ENCODE assay signal across 12 cellular contexts in genomic region chr11:9839550-9839949, GRCh38.
DNase-seq lines count a peak whose midpoint lies in the region; ATAC-seq and TF ChIP-seq lines count a peak whose summit lies in the region.
"Had no signal": no experiment of that assay in that cellular context is flagged by ENCODE, and none has a peak within 500 bp of the region (broad histone marks: within the 10 kb centered on the region; RNA-seq: fewer than 3 reads in every experiment).

No MANE protein-coding gene starts in this region.

- TF ChIP-seq CTCF in VCaP (conservative IDR thresholded peaks at IDR 0.05) (no peak), prostate gland (IDR thresholded peaks at IDR 0.05) (no peak)

- intact Hi-C loops in prostate gland (cut with DNase I), result no loop called here
- intact Hi-C loops in aorta (cut with DNase I), result no loop called here

- H3K36me3 ChIP-seq in prostate gland (no peaks in the 10 kb centered on the region), aorta (ENCODE audit: control insufficient read depth in 1 of 2, insufficient read depth in 2 of 2, low read length in 1 of 2) (peaks cover 2 to 9% of the 10 kb centered on the region in 2 donors)

- H3K27me3 Mint-ChIP-seq in activated CD4-positive, alpha-beta T cell treated with anti-CD3 and anti-CD28 coated beads, Interleukin-2, amount 10 ng/mL, durations not matched to agents 7 days and 5 days, result no peaks in the 10 kb centered on the region

- H3K27me3 ChIP-seq in prostate gland (replicated peaks; ENCODE audit: insufficient read depth) (no peaks in the 10 kb centered on the region), aorta (ENCODE audit: control insufficient read depth in 1 of 2, insufficient read depth in 2 of 2, low read length in 1 of 2) (no peaks in the 10 kb centered on the region)

- ATAC-seq in HG02981 (IDR thresholded peaks at IDR 0.05; ENCODE audit: unreplicated experiment), result peak; percentile 75
- no peak for ATAC-seq in aorta (ENCODE audit: low FRiP score)

- H3K4me1 ChIP-seq in prostate gland (replicated peaks) (no peaks in the 10 kb centered on the region), aorta (ENCODE audit: control insufficient read depth in 1 of 2, insufficient read depth in 2 of 2, low read length in 2 of 2) (no peaks in the 10 kb centered on the region)

- CTCF ChIA-PET in activated CD4-positive, alpha-beta T cell treated with anti-CD3 and anti-CD28 coated beads, Interleukin-2, amount 10 ng/mL, durations not matched to agents 7 days and 5 days (lab: Charles Lee), result interaction anchor here (0.6 to 1.2 kb wide), 5 partner anchors 11 to 119 kb away, joined by 3 to 4 read pairs (median 3); no protein-coding TSS in a partner anchor

- peaks cover 16% of the 10 kb centered on the region for H3K36me3 Mint-ChIP-seq in activated CD4-positive, alpha-beta T cell treated with anti-CD3 and anti-CD28 coated beads, Interleukin-2, amount 10 ng/mL, durations not matched to agents 7 days and 5 days (ENCODE audit: low read depth)

- no peak overlapping the region for H3K4me3 Mint-ChIP-seq in activated CD4-positive, alpha-beta T cell treated with anti-CD3 and anti-CD28 coated beads, Interleukin-2, amount 10 ng/mL, durations not matched to agents 7 days and 5 days

- 91% methylated on average over 4 of the region's 4 CpGs for WGBS in prostate gland
- 94 to 96% methylated on average over 4 of the region's 4 CpGs for WGBS in aorta, 2 donors

- TF ChIP-seq POLR2A in prostate gland (IDR thresholded peaks at IDR 0.05), result no peak

- POLR2A ChIA-PET in activated CD4-positive, alpha-beta T cell treated with anti-CD3 and anti-CD28 coated beads, Interleukin-2, amount 10 ng/mL, durations not matched to agents 7 days and 5 days (lab: Charles Lee), result no interaction called here

- H3K9me3 Mint-ChIP-seq in activated CD4-positive, alpha-beta T cell treated with anti-CD3 and anti-CD28 coated beads, Interleukin-2, amount 10 ng/mL, durations not matched to agents 7 days and 5 days, result peaks cover 10% of the 10 kb centered on the region

- peaks cover 39% of the 10 kb centered on the region for H3K4me1 Mint-ChIP-seq in activated CD4-positive, alpha-beta T cell treated with anti-CD3 and anti-CD28 coated beads, Interleukin-2, amount 10 ng/mL, durations not matched to agents 7 days and 5 days

- DNase-seq in activated CD4-positive, alpha-beta T cell treated with anti-CD3 and anti-CD28 coated beads, Interleukin-2, amount 10 ng/mL, durations not matched to agents 7 days and 5 days, result no peak
- no peak for DNase-seq in activated CD4-positive, alpha-beta T cell treated with anti-CD3 and anti-CD28 coated beads for 1 hour
- DNase-seq in prostate gland (ENCODE audit: low spot score) (no peak), anterior cingulate cortex (lab: John Stamatoyannopoulos, UW) (no peak), NCI-H2081 treated with DMSO at 0.1 percent for 48 hours (lab: John Stamatoyannopoulos, UW) (no peak), aorta (no peak)
- DNase-seq: activated gamma-delta T cell, DMS153, Kasumi-1, NCI-H2171 treated with DMSO at 0.1 percent for 48 hours had no signal

- H3K9me3 ChIP-seq in prostate gland (no peaks in the 10 kb centered on the region), aorta (ENCODE audit: control insufficient read depth, low read length) (no peaks in the 10 kb centered on the region)

- H3K27ac ChIP-seq in VCaP (peak overlapping the region; percentile 93), prostate gland (peak overlapping the region; percentile 51 to 77), aorta (ENCODE audit: low read depth in 1 of 2, low read length in 2 of 2) (no peak overlapping the region)

- H3K4me3 ChIP-seq in prostate gland, result no peak overlapping the region
- H3K4me3 ChIP-seq in aorta (ENCODE audit: low read length in 2 of 2), result no peak overlapping the region

- H3K27ac Mint-ChIP-seq in activated CD4-positive, alpha-beta T cell treated with anti-CD3 and anti-CD28 coated beads, Interleukin-2, amount 10 ng/mL, durations not matched to agents 7 days and 5 days, result peak overlapping the region; percentile 16

Comparison
In these comparisons a context has a peak if more than half of its experiments do, and no peak if none do; other contexts are left out.
1. H3K27ac ChIP-seq: peak in VCaP (single experiment) and prostate gland (2 of 2); none in aorta (0 of 2).